In genomic region chr6:12295558-12296254, GRCh38 we compare ENCODE assay signal across 15 cellular contexts. TPM values are rescaled to one million over a fixed set of nuclear protein-coding genes. Genes with fewer than 3 reads are reported as not detected.
DNase-seq lines count a peak whose midpoint lies in the region; ATAC-seq and TF ChIP-seq lines count a peak whose summit lies in the region.
"Had no signal": no experiment of that assay in that cellular context is flagged by ENCODE, and none has a peak within 500 bp of the region (broad histone marks: within the 10 kb centered on the region; RNA-seq: fewer than 3 reads in every experiment).

No MANE protein-coding gene starts in this region.

- H3K27me3 ChIP-seq in ACC112 (ENCODE audit: insufficient read depth, low read length) (no peaks in the 10 kb centered on the region), SJSA1 (replicated peaks) (no peaks in the 10 kb centered on the region), Karpas-422 (ENCODE audit: low read length) (no peaks in the 10 kb centered on the region), BE2C (peaks cover 18% of the 10 kb centered on the region)
- H3K27me3 ChIP-seq in CD4-positive, alpha-beta T cell (ENCODE audit: control insufficient read depth, insufficient read depth, low read length), result peaks cover 24% of the 10 kb centered on the region

- H3K4me3 ChIP-seq in ACC112 (ENCODE audit: low read depth, low read length) (peak overlapping the region; percentile 62), SJSA1 (no peak overlapping the region), epithelial cell of proximal tubule (ENCODE audit: low read depth, low read length) (peak overlapping the region; percentile 1), Karpas-422 (ENCODE audit: low read length) (no peak overlapping the region), BE2C (ENCODE audit: low read depth, low read length) (no peak overlapping the region)

- no peak for DNase-seq in SJSA1 (ENCODE audit: low read depth in 1 of 2, low spot score in 2 of 2)
- no peak for DNase-seq in epithelial cell of proximal tubule (ENCODE audit: low read depth)
- no peak for DNase-seq in osteocyte (ENCODE audit: extremely low spot score, unreplicated experiment)
- no peak for DNase-seq in Karpas-422
- no peak for DNase-seq in BE2C
- DNase-seq in CD4-positive, alpha-beta T cell, result no peak
- no peak for DNase-seq in natural killer cell treated with Interleukin-12 subunit alpha and Interleukin-12 subunit beta and Interleukin-15 and Interleukin-18, amount 100 ng/mL, for 72 hours (ENCODE audit: low spot score)
- DNase-seq: cerebellar nuclear complex, heart left ventricle, NCI-H2029 treated with DMSO at 0.1 percent for 48 hours, NCI-H69, T-helper 17 cell had no signal

- H3K27ac ChIP-seq in ACC112 (ENCODE audit: low read depth, low read length) (peak overlapping the region; percentile 80), SJSA1 (peak overlapping the region; percentile 85), Karpas-422 (ENCODE audit: low read length) (no peak overlapping the region)
- no peak overlapping the region for H3K27ac ChIP-seq in CD4-positive, alpha-beta T cell (ENCODE audit: low read depth, low read length)
- H3K27ac ChIP-seq: heart left ventricle had no signal

- intact Hi-C loops in CD4-positive, alpha-beta T cell (cut with DNase I, micrococcal nuclease), result no loop called here

- peak overlapping the region; percentile 67 for H3K4me3 Mint-ChIP-seq in osteocyte (ENCODE audit: unreplicated experiment)
- H3K4me3 Mint-ChIP-seq in CD4-positive, alpha-beta T cell, result no peak overlapping the region
- no peak overlapping the region for H3K4me3 Mint-ChIP-seq in natural killer cell treated with Interleukin-12 subunit alpha and Interleukin-12 subunit beta and Interleukin-15 and Interleukin-18, amount 100 ng/mL, for 72 hours
- H3K4me3 Mint-ChIP-seq: T-helper 17 cell had no signal

- peaks cover 64% of the 10 kb centered on the region for H3K4me1 Mint-ChIP-seq in osteocyte (ENCODE audit: unreplicated experiment)
- H3K4me1 Mint-ChIP-seq in CD4-positive, alpha-beta T cell (ENCODE audit: low read depth), result peaks cover 5% of the 10 kb centered on the region
- H3K4me1 Mint-ChIP-seq in natural killer cell treated with Interleukin-12 subunit alpha and Interleukin-12 subunit beta and Interleukin-15 and Interleukin-18, amount 100 ng/mL, for 72 hours (ENCODE audit: low read depth in 2 of 2), result peaks cover 0 to 1% of the 10 kb centered on the region in 2 donors
- H3K4me1 Mint-ChIP-seq: T-helper 17 cell had no signal

- POLR2A ChIA-PET in CD4-positive, alpha-beta T cell (lab: Charles Lee), result no interaction called here

- ATAC-seq in CD4-positive, alpha-beta T cell (ENCODE audit: poor library complexity), result no peak
- no peak for ATAC-seq in natural killer cell treated with Interleukin-12 subunit alpha and Interleukin-12 subunit beta and Interleukin-15 and Interleukin-18, amount 100 ng/mL, for 72 hours
- ATAC-seq: activated naive CD4-positive, alpha-beta T cell treated with anti-CD3 and anti-CD28 coated beads, Interleukin-2, amount 50 U/mL, for 72 hours; T-helper 17 cell had no signal

- H2AFZ ChIP-seq in ACC112 (ENCODE audit: low read length, unreplicated experiment), result peak overlapping the region; percentile 92
- H2AFZ ChIP-seq in Karpas-422 (ENCODE audit: low read length), result no peak overlapping the region

- H3K27me3 Mint-ChIP-seq in osteocyte (ENCODE audit: unreplicated experiment), result no peaks in the 10 kb centered on the region
- H3K27me3 Mint-ChIP-seq in CD4-positive, alpha-beta T cell, result peaks cover 36% of the 10 kb centered on the region
- H3K27me3 Mint-ChIP-seq in natural killer cell treated with Interleukin-12 subunit alpha and Interleukin-12 subunit beta and Interleukin-15 and Interleukin-18, amount 100 ng/mL, for 72 hours, result peaks cover 22 to 33% of the 10 kb centered on the region in 2 donors

- H3K9me3 ChIP-seq in SJSA1 (replicated peaks) (no peaks in the 10 kb centered on the region), Karpas-422 (ENCODE audit: low read length) (no peaks in the 10 kb centered on the region), BE2C (no peaks in the 10 kb centered on the region)
- no peaks in the 10 kb centered on the region for H3K9me3 ChIP-seq in CD4-positive, alpha-beta T cell (ENCODE audit: control insufficient read depth, low read length)
- H3K9me3 ChIP-seq: heart left ventricle had no signal

- no peak overlapping the region for H3K4me2 ChIP-seq in Karpas-422 (ENCODE audit: low read depth, low read length, poor library complexity, severe bottlenecking)

- H3K9ac ChIP-seq in Karpas-422 (ENCODE audit: low read length), result no peak overlapping the region

- CTCF ChIA-PET in CD4-positive, alpha-beta T cell (lab: Charles Lee), result no interaction called here

- H3K36me3 Mint-ChIP-seq in osteocyte (ENCODE audit: unreplicated experiment), result peaks cover 16% of the 10 kb centered on the region
- no peaks in the 10 kb centered on the region for H3K36me3 Mint-ChIP-seq in CD4-positive, alpha-beta T cell (ENCODE audit: low read depth)
- no peaks in the 10 kb centered on the region for H3K36me3 Mint-ChIP-seq in natural killer cell treated with Interleukin-12 subunit alpha and Interleukin-12 subunit beta and Interleukin-15 and Interleukin-18, amount 100 ng/mL, for 72 hours
- H3K36me3 Mint-ChIP-seq: activated naive CD4-positive, alpha-beta T cell treated with anti-CD3 and anti-CD28 coated beads, Interleukin-2, amount 50 U/mL, for 72 hours had no signal

- H3K79me2 ChIP-seq in ACC112 (ENCODE audit: control insufficient read depth, insufficient read depth, low read length, unreplicated experiment) (peaks cover 17% of the 10 kb centered on the region), Karpas-422 (ENCODE audit: low read length) (no peaks in the 10 kb centered on the region)

- TF ChIP-seq CTCF in epithelial cell of proximal tubule (conservative IDR thresholded peaks at IDR 0.05; ENCODE audit: low read depth, low read length) (no peak), osteocyte (IDR thresholded peaks at IDR 0.05) (no peak), BE2C (IDR thresholded peaks at IDR 0.05; ENCODE audit: low read depth, low read length) (no peak)
- TF ChIP-seq CTCF in CD4-positive, alpha-beta T cell (IDR thresholded peaks at IDR 0.05), result no peak

- peak overlapping the region; percentile 94 for H3K27ac Mint-ChIP-seq in osteocyte (ENCODE audit: unreplicated experiment)
- no peak overlapping the region for H3K27ac Mint-ChIP-seq in CD4-positive, alpha-beta T cell
- H3K27ac Mint-ChIP-seq in natural killer cell treated with Interleukin-12 subunit alpha and Interleukin-12 subunit beta and Interleukin-15 and Interleukin-18, amount 100 ng/mL, for 72 hours, result no peak overlapping the region
- H3K27ac Mint-ChIP-seq: activated naive CD4-positive, alpha-beta T cell treated with anti-CD3 and anti-CD28 coated beads, Interleukin-2, amount 50 U/mL, for 72 hours; progenitor cell of endocrine pancreas; T-helper 17 cell had no signal

- H3K36me3 ChIP-seq in ACC112 (ENCODE audit: insufficient read depth, low read length) (no peaks in the 10 kb centered on the region), SJSA1 (peaks cover 72% of the 10 kb centered on the region), Karpas-422 (ENCODE audit: insufficient read depth, low read length) (no peaks in the 10 kb centered on the region), BE2C (no peaks in the 10 kb centered on the region)

- H3K9me3 Mint-ChIP-seq in osteocyte (ENCODE audit: unreplicated experiment), result no peaks in the 10 kb centered on the region
- H3K9me3 Mint-ChIP-seq in CD4-positive, alpha-beta T cell, result no peaks in the 10 kb centered on the region
- no peaks in the 10 kb centered on the region for H3K9me3 Mint-ChIP-seq in natural killer cell treated with Interleukin-12 subunit alpha and Interleukin-12 subunit beta and Interleukin-15 and Interleukin-18, amount 100 ng/mL, for 72 hours
- H3K9me3 Mint-ChIP-seq: activated naive CD4-positive, alpha-beta T cell treated with anti-CD3 and anti-CD28 coated beads, Interleukin-2, amount 50 U/mL, for 72 hours had no signal

- H3K9me2 ChIP-seq in Karpas-422 (replicated peaks; ENCODE audit: insufficient read depth, low read length), result no peaks in the 10 kb centered on the region

- no peaks in the 10 kb centered on the region for H4K20me1 ChIP-seq in Karpas-422 (ENCODE audit: insufficient read depth, low read depth, low read length)

- peaks cover 52% of the 10 kb centered on the region for H3K4me1 ChIP-seq in ACC112 (ENCODE audit: control insufficient read depth, insufficient read depth, low read length, unreplicated experiment)
- peaks cover 50% of the 10 kb centered on the region for H3K4me1 ChIP-seq in SJSA1 (replicated peaks)
- no peaks in the 10 kb centered on the region; the same call in 1 of the 2 replicates for H3K4me1 ChIP-seq in Karpas-422 (ENCODE audit: low read length)
- H3K4me1 ChIP-seq in BE2C, result no peaks in the 10 kb centered on the region

RNA-seq across cellular contexts. Expression of gene EDN1, which starts 5.5 kb away (rescaled TPM):
- total RNA-seq in SJSA1 (2014; rRNA removed; shearing (Covaris generic)), result 39.7 and 45.5 TPM in 2 replicates
- total RNA-seq in epithelial cell of proximal tubule (16.3 and 21.0 TPM in 2 replicates), osteocyte (10.9 and 13.2 TPM in 2 replicates)
- 0.18 and 0.34 TPM in 2 replicates for total RNA-seq in Karpas-422 (2014; rRNA removed; shearing (Covaris generic); ENCODE audit: low replicate concordance)
- not detected for polyA plus RNA-seq in BE2C (2012; ENCODE audit: insufficient read depth, insufficient read length, low read depth)
- total RNA-seq in CD4-positive, alpha-beta T cell, result 1 to 10 TPM in 1 of 2 experiments, under 1 TPM in 1; 0.80 to 1.1 TPM
- total RNA-seq in natural killer cell treated with Interleukin-12 subunit alpha and Interleukin-12 subunit beta and Interleukin-15 and Interleukin-18, amount 100 ng/mL, for 72 hours, result under 1 TPM in 1 of 2 donors, not detected in 1; 0.20 TPM

Comparison
In these comparisons a context has a peak if more than half of its experiments do, and no peak if none do; other contexts are left out.
1. H3K27ac ChIP-seq: peak in ACC112 (single experiment) and SJSA1 (single experiment); none in Karpas-422 (single experiment) and CD4-positive, alpha-beta T cell (single experiment).
2. H3K4me3 ChIP-seq: peak in ACC112 (single experiment) and epithelial cell of proximal tubule (single experiment); none in SJSA1 (single experiment), Karpas-422 (single experiment) and BE2C (single experiment).